ENCODE assay signal across 8 cellular contexts in genomic region chr17:19377602-19378415, GRCh38. TPM values are rescaled to one million over a fixed set of nuclear protein-coding genes. Genes with fewer than 3 reads are reported as not detected.
A peak's percentile ranks its signal among the peaks of the same experiment; 100 is the strongest.
DNase-seq lines count a peak whose midpoint lies in the region; ATAC-seq and TF ChIP-seq lines count a peak whose summit lies in the region.

No MANE protein-coding gene starts in this region.

- ATAC-seq in HG02642 (IDR thresholded peaks at IDR 0.05; ENCODE audit: poor library complexity, unreplicated experiment) = peak; percentile 90

- peak overlapping the region; percentile 92 for H3K27ac ChIP-seq in temporal lobe (ENCODE audit: low read depth, low read length)

- peaks cover 9% of the 10 kb centered on the region for H3K36me3 Mint-ChIP-seq in activated naive CD8-positive, alpha-beta T cell treated with anti-CD3 and anti-CD28 coated beads for 36 hours

- H3K4me3 Mint-ChIP-seq in activated naive CD8-positive, alpha-beta T cell treated with anti-CD3 and anti-CD28 coated beads for 36 hours = peak overlapping the region; percentile 99

- DNase-seq in NCI-H1105 (lab: John Stamatoyannopoulos, UW) (peak; percentile 100), SKM-1 (lab: John Stamatoyannopoulos, UW; ENCODE audit: unreplicated experiment) (peak; percentile 80), glomerular visceral epithelial cell (ENCODE audit: extremely low spot score) (peak; percentile 99), occipital lobe (lab: John Stamatoyannopoulos, UW) (peak; percentile 99)
- DNase-seq in activated naive CD8-positive, alpha-beta T cell treated with anti-CD3 and anti-CD28 coated beads for 36 hours = peak; percentile 99

- no peaks in the 10 kb centered on the region for H3K9me3 Mint-ChIP-seq in activated naive CD8-positive, alpha-beta T cell treated with anti-CD3 and anti-CD28 coated beads for 36 hours

- H3K27ac Mint-ChIP-seq in activated naive CD8-positive, alpha-beta T cell treated with anti-CD3 and anti-CD28 coated beads for 36 hours = peak overlapping the region; percentile 99

- peak; percentile 74 for TF ChIP-seq POLR2A in GM10847 (IDR thresholded peaks at IDR 0.05; ENCODE audit: extremely low read depth, insufficient read length)

- peaks cover 13% of the 10 kb centered on the region for H3K4me1 Mint-ChIP-seq in activated naive CD8-positive, alpha-beta T cell treated with anti-CD3 and anti-CD28 coated beads for 36 hours

- no peaks in the 10 kb centered on the region for H3K27me3 Mint-ChIP-seq in activated naive CD8-positive, alpha-beta T cell treated with anti-CD3 and anti-CD28 coated beads for 36 hours

RNA-seq across cellular contexts. Expression of gene MAPK7, which starts 0.5 kb away (rescaled TPM):
- 10 to 100 TPM; 14.0 to 16.0 TPM for total RNA-seq in activated naive CD8-positive, alpha-beta T cell treated with anti-CD3 and anti-CD28 coated beads for 36 hours
- 15.3 TPM for total RNA-seq in occipital lobe
- total RNA-seq in temporal lobe = 18.2 TPM

RNA-seq across cellular contexts. Expression of gene MFAP4, which starts 9.2 kb away (rescaled TPM):
- under 1 TPM; 0.14 to 0.41 TPM for total RNA-seq in activated naive CD8-positive, alpha-beta T cell treated with anti-CD3 and anti-CD28 coated beads for 36 hours
- total RNA-seq in occipital lobe (0.47 TPM), temporal lobe (2.0 TPM)

RNA-seq across cellular contexts. Expression of gene B9D1, which starts 15.3 kb away (rescaled TPM):
- total RNA-seq in activated naive CD8-positive, alpha-beta T cell treated with anti-CD3 and anti-CD28 coated beads for 36 hours = 1 to 10 TPM; 4.7 to 7.3 TPM
- total RNA-seq in occipital lobe (13.6 TPM), temporal lobe (7.9 TPM)

RNA-seq across cellular contexts. Expression of gene RNF112, which starts 33.2 kb away (rescaled TPM):
- under 1 TPM in 1 of 2 experiments, not detected in 1; 0.10 TPM for total RNA-seq in activated naive CD8-positive, alpha-beta T cell treated with anti-CD3 and anti-CD28 coated beads for 36 hours
- total RNA-seq in occipital lobe = 31.4 TPM
- 21.6 TPM for total RNA-seq in temporal lobe

Comparison
In these comparisons a context has a peak if more than half of its experiments do, and no peak if none do; other contexts are left out.
1. Peak in every context shown above with its lines: DNase-seq, ATAC-seq and H3K27ac ChIP-seq.